In the genomic region with DNA sequence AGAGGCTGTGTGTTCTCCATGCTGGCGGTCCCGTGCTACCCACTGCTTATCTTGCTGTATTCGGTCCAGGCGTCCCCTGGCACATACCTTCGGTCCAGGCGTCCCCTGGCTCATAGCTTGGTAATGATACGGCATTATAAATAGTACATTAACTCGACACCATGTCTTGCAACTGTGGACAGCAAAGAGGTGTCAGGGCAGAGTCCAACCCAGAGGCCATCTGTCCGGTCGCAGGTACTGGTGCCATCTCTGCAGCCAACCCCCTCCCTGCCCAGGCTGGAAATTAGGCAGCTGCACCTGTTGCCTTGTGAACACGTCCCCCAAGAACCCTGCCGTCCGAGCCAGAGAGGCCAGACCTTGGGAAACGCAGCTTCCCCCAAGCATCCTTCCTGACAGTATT, we compare ENCODE assay signal across 24 cellular contexts.
"Had no signal": no experiment of that assay in that cellular context is flagged by ENCODE, and none has a peak within 500 bp of the region (broad histone marks: within the 10 kb centered on the region; RNA-seq: fewer than 3 reads in every experiment).

No MANE protein-coding gene starts in this region.

- H3K4me3 Mint-ChIP-seq: memory B cell, mesothelial cell of epicardium, natural killer cell, neural progenitor cell, type B pancreatic cell had no signal

- H3K4me2 ChIP-seq: neural progenitor cell had no signal

- FAIRE-seq: endometrium, frontal cortex, small intestine had no signal

- H3K9me3 ChIP-seq: lower lobe of right lung, psoas muscle, suprapubic skin, thyroid gland, uterus had no signal

- ATAC-seq: esophagus mucosa; left colon; lower lobe of right lung; natural killer cell; psoas muscle; stimulated activated naive CD8-positive, alpha-beta T cell treated with anti-CD3 and anti-CD28 coated beads, Interleukin-15, Interleukin-2, amounts not matched to agents 100 U/mL and 50 U/mL, for 24 hours had no signal

- H3K9me3 Mint-ChIP-seq: natural killer cell, type B pancreatic cell had no signal

- H3K4me3 ChIP-seq: dorsolateral prefrontal cortex, lower lobe of right lung, neural progenitor cell, psoas muscle, suprapubic skin, thyroid gland, uterus had no signal

- H3K27ac ChIP-seq: dorsolateral prefrontal cortex, lower lobe of right lung, neural progenitor cell, psoas muscle, suprapubic skin, thyroid gland, uterus had no signal

- H3K4me1 Mint-ChIP-seq: memory B cell, mesothelial cell of epicardium, natural killer cell had no signal

- H3K27me3 ChIP-seq: neural progenitor cell, thyroid gland, uterus had no signal

- H3K36me3 Mint-ChIP-seq: mesothelial cell of epicardium, natural killer cell, neural progenitor cell, type B pancreatic cell had no signal

- DNase-seq: caudate nucleus; cortex of kidney; effector CD8-positive, alpha-beta T cell; islet precursor cell; left colon; lower lobe of right lung; natural killer cell; occipital lobe; retina; small intestine; stimulated activated CD4-positive, alpha-beta T cell treated with anti-CD3 and anti-CD28 coated beads, Interleukin-2, amount 100 ng/mL, for 48 hours; stimulated activated naive CD8-positive, alpha-beta T cell treated with anti-CD3 and anti-CD28 coated beads, Interleukin-15, Interleukin-2, amounts not matched to agents 100 U/mL and 50 U/mL, for 24 hours; thyroid gland; uterus had no signal

- H3K27ac Mint-ChIP-seq: memory B cell, mesothelial cell of epicardium, natural killer cell, neural progenitor cell, type B pancreatic cell had no signal

- H2AFZ ChIP-seq: neural progenitor cell had no signal

- H3K9ac ChIP-seq: neural progenitor cell had no signal

- H3K36me3 ChIP-seq: lower lobe of right lung, neural progenitor cell, suprapubic skin, thyroid gland, uterus had no signal

- H3K4me1 ChIP-seq: psoas muscle, suprapubic skin, thyroid gland, uterus had no signal
